ENCODE assay signal across 37 cellular contexts in genomic region chr2:212526059-212526458, GRCh38. TPM values are rescaled to one million over a fixed set of nuclear protein-coding genes. Genes with fewer than 3 reads are reported as not detected.
"Had no signal": no experiment of that assay in that cellular context is flagged by ENCODE, and none has a peak within 500 bp of the region (broad histone marks: within the 10 kb centered on the region; RNA-seq: fewer than 3 reads in every experiment).

No MANE protein-coding gene starts in this region.

- H3K4me3 ChIP-seq: adrenal gland, body of pancreas, breast epithelium had no signal

- H3K27me3 ChIP-seq: adrenal gland, body of pancreas, brain microvascular endothelial cell, breast epithelium had no signal

- H3K36me3 ChIP-seq: adrenal gland, brain microvascular endothelial cell, breast epithelium had no signal

- DNase-seq: activated B cell treated with CpG ODN at 0.5 μM for 24 hours; activated CD4-positive, alpha-beta memory T cell treated with anti-CD3 and anti-CD28 coated beads for 36 hours; activated CD4-positive, alpha-beta T cell treated with anti-CD3 and anti-CD28 coated beads for 4 hours; activated CD4-positive, alpha-beta T cell treated with anti-CD3 and anti-CD28 coated beads, Interleukin-2, amount 10 ng/mL, durations not matched to agents 24 days and 14 days; activated CD4-positive, alpha-beta T cell treated with anti-CD3 and anti-CD28 coated beads, Interleukin-2, amount 50 U/mL, for 1 hour; activated CD4-positive, alpha-beta T cell treated with anti-CD3 and anti-CD28 coated beads, Interleukin-2, amount 50 U/mL, for 4 hours; activated CD4-positive, CD25-positive, alpha-beta regulatory T cell treated with anti-CD3 and anti-CD28 coated beads, Interleukin-2, amount 50 U/mL, for 72 hours; activated CD8-positive, alpha-beta memory T cell treated with anti-CD3 and anti-CD28 coated beads, Interleukin-2, amount 50 U/mL, for 4 hours; activated CD8-positive, alpha-beta T cell treated with anti-CD3 and anti-CD28 coated beads for 36 hours; activated effector memory CD4-positive, alpha-beta T cell treated with anti-CD3 and anti-CD28 coated beads, Interleukin-2, amount 50 U/mL, for 16 hours; activated gamma-delta T cell treated with Interleukin-2 at 50 U/mL for 16 hours; activated naive CD4-positive, alpha-beta T cell; activated naive CD4-positive, alpha-beta T cell treated with anti-CD3 and anti-CD28 coated beads for 36 hours; activated naive CD4-positive, alpha-beta T cell treated with anti-CD3 and anti-CD28 coated beads, Interleukin-2, amount 50 U/mL, for 16 hours; activated naive CD8-positive, alpha-beta T cell treated with anti-CD3 and anti-CD28 coated beads for 36 hours; activated T-cell treated with anti-CD3 and anti-CD28 coated beads for 4 hours; activated T-cell treated with anti-CD3 and anti-CD28 coated beads, Interleukin-2, amount 50 U/mL, for 1 hour; activated T-cell treated with anti-CD3 and anti-CD28 coated beads, Interleukin-2, amount 50 U/mL, for 4 hours; activated T-cell treated with anti-CD3 and anti-CD28 coated beads, Interleukin-2, amount 50 U/mL, for 72 hours; adrenal gland; amniotic stem cell; aorta; body of pancreas; brain microvascular endothelial cell; caudate nucleus; cerebellar nuclear complex; T-cell; T-helper 17 cell; T1000 had no signal

- ATAC-seq: activated CD8-positive, alpha-beta T cell treated with anti-CD3 and anti-CD28 coated beads for 36 hours; activated naive CD4-positive, alpha-beta T cell treated with anti-CD3 and anti-CD28 coated beads, Interleukin-2, amount 50 U/mL, for 72 hours; activated T-cell treated with anti-CD3 and anti-CD28 coated beads, Interleukin-2, amount 50 U/mL, for 4 hours; activated T-cell treated with anti-CD3 and anti-CD28 coated beads, Interleukin-2, amount 50 U/mL, for 72 hours; activated T-helper 17 cell treated with anti-CD3 and anti-CD28 coated beads, Interleukin-2, amount 50 U/mL, for 72 hours; body of pancreas; T-cell; T-helper 17 cell had no signal

- H3K9me3 ChIP-seq: adrenal gland, body of pancreas, breast epithelium had no signal

- H3K27ac ChIP-seq: adrenal gland, body of pancreas, brain microvascular endothelial cell, breast epithelium, VCaP had no signal

- H3K4me1 ChIP-seq: adrenal gland, body of pancreas, breast epithelium had no signal

RNA-seq across cellular contexts. Expression of gene ERBB4, which starts 12.5 kb away (rescaled TPM):
- total RNA-seq: activated B cell treated with CpG ODN at 0.5 μM for 24 hours; activated CD4-positive, alpha-beta memory T cell treated with anti-CD3 and anti-CD28 coated beads for 36 hours; activated CD4-positive, alpha-beta T cell treated with anti-CD3 and anti-CD28 coated beads, Interleukin-2, amount 10 ng/mL, durations not matched to agents 24 days and 14 days; activated CD8-positive, alpha-beta memory T cell treated with anti-CD3 and anti-CD28 coated beads for 36 hours; activated CD8-positive, alpha-beta T cell treated with anti-CD3 and anti-CD28 coated beads for 36 hours; activated naive CD4-positive, alpha-beta T cell treated with anti-CD3 and anti-CD28 coated beads for 36 hours; activated naive CD4-positive, alpha-beta T cell treated with anti-CD3 and anti-CD28 coated beads, Interleukin-2, amount 50 U/mL, for 72 hours; activated naive CD8-positive, alpha-beta T cell treated with anti-CD3 and anti-CD28 coated beads for 36 hours; activated T-cell treated with anti-CD3 and anti-CD28 coated beads, Interleukin-2, amount 50 U/mL, for 4 hours; activated T-cell treated with anti-CD3 and anti-CD28 coated beads, Interleukin-2, amount 50 U/mL, for 72 hours; activated T-helper 1 cell treated with anti-CD3 and anti-CD28 coated beads, Interleukin-12 subunit alpha, Interleukin-12 subunit beta, Interleukin-2, Interleukin-4 antibody, amounts not matched to agents 30 ng/mL and 10 ng/mL and 1 ng/mL, durations not matched to agents 14 hours and 24 hours and 36 hours; activated T-helper 17 cell treated with anti-CD3 and anti-CD28 coated beads, Interleukin-2, amount 50 U/mL, for 72 hours; T-helper 1 cell treated with Interleukin-12 subunit alpha and Interleukin-12 subunit beta and Interleukin-4 antibody, amounts not matched to agents 30 ng/mL and 1 ng/mL, for 36 hours; T-helper 17 cell; T-helper 2 cell treated with Interferon-gamma antibody and Interleukin-4, amounts not matched to agents 100 ng/mL and 5 ng/mL, for 36 hours had no signal
